In the genomic region with DNA sequence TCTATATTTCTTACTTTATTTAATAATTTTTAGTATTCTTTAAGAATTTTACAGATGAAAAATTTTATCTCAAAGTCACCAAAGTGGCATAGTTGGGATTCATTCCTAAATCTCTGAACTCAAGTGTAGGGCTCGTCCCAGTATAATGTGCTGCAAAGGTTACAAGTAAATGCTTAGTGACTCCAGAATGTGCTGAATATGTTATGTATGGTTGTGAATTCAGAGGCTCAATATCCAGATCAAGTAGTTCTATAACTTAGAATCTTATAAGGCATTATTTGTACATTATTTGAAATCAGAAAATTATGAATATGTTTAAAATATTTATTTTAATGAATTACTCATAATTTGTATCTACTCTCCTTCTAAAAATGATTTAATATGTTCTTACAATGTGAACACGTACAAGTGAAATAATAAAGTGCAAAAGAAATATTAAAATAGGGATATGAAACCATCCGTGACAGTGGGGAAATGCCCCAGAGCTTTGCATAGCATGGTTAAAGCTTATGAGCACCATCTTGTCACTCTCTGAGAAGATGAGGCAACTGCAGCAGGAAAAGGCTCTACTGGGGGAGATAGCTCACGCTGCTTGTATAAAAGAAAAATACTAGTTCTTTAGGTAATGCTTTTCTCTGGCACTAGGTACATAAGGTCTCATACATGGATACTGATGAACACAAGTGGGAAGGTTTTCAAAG, we compare ENCODE assay signal across 12 cellular contexts.
DNase-seq lines count a peak whose midpoint lies in the region; ATAC-seq and TF ChIP-seq lines count a peak whose summit lies in the region.
"Had no signal": no experiment of that assay in that cellular context is flagged by ENCODE, and none has a peak within 500 bp of the region (broad histone marks: within the 10 kb centered on the region; RNA-seq: fewer than 3 reads in every experiment).

No MANE protein-coding gene starts in this region.

- H3K9me2 ChIP-seq in GM23338 (ENCODE audit: insufficient read depth): no peaks in the 10 kb centered on the region

- H3K27ac ChIP-seq in GM23338 (ENCODE audit: low read depth): 0 out of 2 replicates have a peak overlapping the region, but pooled peaks have one; percentile 45
- no peak overlapping the region for H3K27ac ChIP-seq in ovary
- no peak overlapping the region for H3K27ac ChIP-seq in esophagus muscularis mucosa (replicated peaks in 1 of 4)

- DNase-seq in GM23338 (ENCODE audit: low spot score) (no peak), germinal center (ENCODE audit: low spot score) (peak; percentile 64), ovary (no peak), esophagus muscularis mucosa (ENCODE audit: extremely low spot score) (no peak), T-helper 9 cell (no peak)
- DNase-seq: activated naive CD8-positive, alpha-beta T cell treated with anti-CD3 and anti-CD28 coated beads, Interleukin-2, amount 10 ng/mL, durations not matched to agents 7 days and 5 days; CD4-positive, alpha-beta T cell; NCI-H345 had no signal

- no peaks in the 10 kb centered on the region for H3F3A ChIP-seq in GM23338 (replicated peaks; ENCODE audit: low read depth)

- TF ChIP-seq CTCF in GM23338 (conservative IDR thresholded peaks at IDR 0.05; ENCODE audit: low read depth in 2 of 2): no peak
- TF ChIP-seq CTCF in ovary (IDR thresholded peaks at IDR 0.05): no peak
- TF ChIP-seq CTCF in esophagus muscularis mucosa (IDR thresholded peaks at IDR 0.05): no peak

- H3K4me3 Mint-ChIP-seq in GM23338: no peak overlapping the region
- H3K4me3 Mint-ChIP-seq: activated naive CD8-positive, alpha-beta T cell treated with anti-CD3 and anti-CD28 coated beads, Interleukin-2, amount 10 ng/mL, durations not matched to agents 7 days and 5 days; CD4-positive, alpha-beta T cell; dendritic cell treated with granulocyte-macrophage colony-stimulating factor and Interleukin-4, amounts not matched to agents 40 ng/mL and 50 ng/mL, for 4 days had no signal

- no peak overlapping the region; the same call in 1 of the 2 replicates for H3K4me2 ChIP-seq in GM23338

- 95 to 97% (median 96%) methylated on average over 4 of the region's 4 CpGs for WGBS in ovary, 3 donors
- WGBS in esophagus muscularis mucosa: 89% methylated on average over 4 of the region's 4 CpGs

- H2AFZ ChIP-seq in GM23338: no peak overlapping the region

- no peaks in the 10 kb centered on the region for H3K9me3 Mint-ChIP-seq in GM23338
- H3K9me3 Mint-ChIP-seq: activated naive CD8-positive, alpha-beta T cell treated with anti-CD3 and anti-CD28 coated beads, Interleukin-2, amount 10 ng/mL, durations not matched to agents 7 days and 5 days; CD4-positive, alpha-beta T cell; dendritic cell treated with granulocyte-macrophage colony-stimulating factor and Interleukin-4, amounts not matched to agents 40 ng/mL and 50 ng/mL, for 4 days had no signal

- no peaks in the 10 kb centered on the region for H4K20me1 ChIP-seq in GM23338 (replicated peaks; ENCODE audit: insufficient read depth)

- peaks cover 61% of the 10 kb centered on the region for H3K4me1 ChIP-seq in GM23338 (ENCODE audit: insufficient read depth)
- H3K4me1 ChIP-seq in ovary (ENCODE audit: insufficient read depth): peaks cover 6% of the 10 kb centered on the region
- peaks cover 0 to 15% (median 12%) of the 10 kb centered on the region in 4 donors for H3K4me1 ChIP-seq in esophagus muscularis mucosa

- peak overlapping the region; percentile 39; the same call in 1 of the 2 replicates for H3K27ac Mint-ChIP-seq in GM23338
- H3K27ac Mint-ChIP-seq: activated naive CD8-positive, alpha-beta T cell treated with anti-CD3 and anti-CD28 coated beads, Interleukin-2, amount 10 ng/mL, durations not matched to agents 7 days and 5 days; CD4-positive, alpha-beta T cell; dendritic cell treated with granulocyte-macrophage colony-stimulating factor and Interleukin-4, amounts not matched to agents 40 ng/mL and 50 ng/mL, for 4 days had no signal

- no peaks in the 10 kb centered on the region for H3K9me3 ChIP-seq in ovary
- H3K9me3 ChIP-seq in esophagus muscularis mucosa: no peaks in the 10 kb centered on the region

- ATAC-seq in GM18520 (IDR thresholded peaks at IDR 0.05; ENCODE audit: unreplicated experiment): peak; percentile 85
- ATAC-seq in GM23338: no peak
- ATAC-seq in HG03457 (IDR thresholded peaks at IDR 0.05; ENCODE audit: unreplicated experiment): peak; percentile 72
- no peak for ATAC-seq in HG03045 (IDR thresholded peaks at IDR 0.05; ENCODE audit: unreplicated experiment)

- no peak for TF ChIP-seq POLR2A in ovary (IDR thresholded peaks at IDR 0.05)
- no peak for TF ChIP-seq POLR2A in esophagus muscularis mucosa (IDR thresholded peaks at IDR 0.05; ENCODE audit: low read depth)

- H3K27me3 ChIP-seq in GM23338 (ENCODE audit: insufficient read depth): no peaks in the 10 kb centered on the region
- no peaks in the 10 kb centered on the region for H3K27me3 ChIP-seq in ovary
- no peaks in the 10 kb centered on the region for H3K27me3 ChIP-seq in esophagus muscularis mucosa

- no peak for TF ChIP-seq EP300 in ovary (IDR thresholded peaks at IDR 0.05)
- no peak for TF ChIP-seq EP300 in esophagus muscularis mucosa (IDR thresholded peaks at IDR 0.05)

- H3K36me3 Mint-ChIP-seq in GM23338 (ENCODE audit: low read depth): no peaks in the 10 kb centered on the region
- H3K36me3 Mint-ChIP-seq: activated naive CD8-positive, alpha-beta T cell treated with anti-CD3 and anti-CD28 coated beads, Interleukin-2, amount 10 ng/mL, durations not matched to agents 7 days and 5 days had no signal

- peaks cover 1% of the 10 kb centered on the region for H3K27me3 Mint-ChIP-seq in GM23338 (ENCODE audit: insufficient read depth, low read depth, poor library complexity)
- H3K27me3 Mint-ChIP-seq: activated naive CD8-positive, alpha-beta T cell treated with anti-CD3 and anti-CD28 coated beads, Interleukin-2, amount 10 ng/mL, durations not matched to agents 7 days and 5 days; CD4-positive, alpha-beta T cell; dendritic cell treated with granulocyte-macrophage colony-stimulating factor and Interleukin-4, amounts not matched to agents 40 ng/mL and 50 ng/mL, for 4 days had no signal

- H3K36me3 ChIP-seq in GM23338 (ENCODE audit: insufficient read depth): no peaks in the 10 kb centered on the region
- no peaks in the 10 kb centered on the region for H3K36me3 ChIP-seq in ovary
- no peaks in the 10 kb centered on the region for H3K36me3 ChIP-seq in esophagus muscularis mucosa

- peaks cover 67% of the 10 kb centered on the region for H3K4me1 Mint-ChIP-seq in GM23338

- intact Hi-C loops in ovary (cut with DNase I): no loop called here
- intact Hi-C loops in esophagus muscularis mucosa (cut with DNase I): no loop called here

- H3K79me2 ChIP-seq in GM23338 (replicated peaks; ENCODE audit: insufficient read depth): no peaks in the 10 kb centered on the region

- H3K4me3 ChIP-seq in GM23338: no peak overlapping the region
- no peak overlapping the region for H3K4me3 ChIP-seq in ovary
- no peak overlapping the region for H3K4me3 ChIP-seq in esophagus muscularis mucosa

TF ChIP-seq in GM23338, 12 proteins besides CTCF, POLR2A, EP300 and RAD21:
- no peak for TF ChIP-seq POLR2AphosphoS5 (IDR thresholded peaks at IDR 0.05; ENCODE audit: low read depth)

Comparison
In these comparisons a context has a peak if more than half of its experiments do, and no peak if none do; other contexts are left out.
1. ATAC-seq: peak in GM18520 (single experiment) and HG03457 (single experiment); none in GM23338 (single experiment) and HG03045 (single experiment).